Comparison of ENCODE assay signal across 12 cellular contexts in the genomic region with DNA sequence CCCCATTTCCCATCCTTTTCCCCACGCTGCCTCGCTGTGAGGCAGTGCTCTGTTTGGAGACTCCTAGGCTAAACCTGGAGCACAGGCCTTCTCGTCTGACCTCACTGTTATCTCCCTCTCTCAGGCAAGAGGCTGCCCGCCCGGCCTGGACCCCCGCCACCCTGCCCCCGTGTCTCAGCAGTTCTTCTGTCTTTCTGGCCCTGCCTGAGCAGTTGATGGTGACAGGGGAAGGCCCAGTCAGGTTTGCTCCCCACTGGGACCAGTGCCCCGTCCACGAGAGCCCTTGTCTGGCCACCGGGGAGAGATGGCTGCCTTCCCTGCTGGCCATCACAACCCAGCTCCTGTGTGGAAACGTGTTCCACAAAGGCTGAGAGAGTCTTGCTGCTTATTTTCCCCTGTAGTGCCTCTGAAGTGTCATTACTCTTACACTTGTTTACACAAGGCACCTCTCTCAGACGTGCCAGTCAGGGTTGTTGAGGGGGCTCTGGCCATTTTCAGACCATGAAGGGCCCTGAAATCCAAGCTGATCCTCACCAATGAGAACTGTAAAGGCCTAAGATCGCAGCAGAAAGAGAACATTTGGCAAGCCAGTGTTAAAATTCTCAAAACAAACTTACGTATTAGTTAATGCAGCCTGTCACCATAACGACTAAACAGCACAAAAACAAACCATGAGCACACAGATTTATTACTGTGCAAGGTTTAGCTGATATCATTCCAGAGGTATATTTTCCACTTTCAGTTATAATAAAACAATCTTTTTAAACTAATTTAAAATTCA.
DNase-seq lines count a peak whose midpoint lies in the region; ATAC-seq and TF ChIP-seq lines count a peak whose summit lies in the region.
"Had no signal": no experiment of that assay in that cellular context is flagged by ENCODE, and none has a peak within 500 bp of the region (broad histone marks: within the 10 kb centered on the region; RNA-seq: fewer than 3 reads in every experiment).

No MANE protein-coding gene starts in this region.

- ATAC-seq in HG02973 (IDR thresholded peaks at IDR 0.05; ENCODE audit: unreplicated experiment) (no peak), GM19455 (IDR thresholded peaks at IDR 0.05; ENCODE audit: unreplicated experiment) (no peak), GM21367 (IDR thresholded peaks at IDR 0.05; ENCODE audit: unreplicated experiment) (no peak)

- peaks cover 3% of the 10 kb centered on the region; the same call in 1 of the 2 replicates for H3K4me1 ChIP-seq in HEK293 (ENCODE audit: control insufficient read depth, insufficient read depth, low read length)
- H3K4me1 ChIP-seq in right atrium auricular region = peaks cover 0 to 19% of the 10 kb centered on the region in 2 donors

- CTCF ChIA-PET in HEK293 (lab: Yijun Ruan, JAX) = interaction anchor here (0.9 kb wide), 1 partner anchor 780 kb away, joined by 3 read pairs; no protein-coding TSS in a partner anchor

- no peaks in the 10 kb centered on the region for H3K9me3 ChIP-seq in HEK293 (ENCODE audit: control insufficient read depth, insufficient read depth, low read depth, low read length)
- no peaks in the 10 kb centered on the region for H3K9me3 ChIP-seq in right atrium auricular region

- no peak for TF ChIP-seq CTCF in HEK293 (tag by site-specific recombination; IDR thresholded peaks at IDR 0.05)
- no peak for TF ChIP-seq CTCF in right atrium auricular region (IDR thresholded peaks at IDR 0.05)

- intact Hi-C loops in posterior vena cava (cut with DNase I) = no loop called here

- H3K27ac ChIP-seq in HEK293 (ENCODE audit: extremely low read depth, low read depth, low read length) (no peak overlapping the region), right atrium auricular region (peak overlapping the region; percentile 52 to 80)
- H3K27ac ChIP-seq: C4-2B, cardiac muscle cell had no signal

- no peaks in the 10 kb centered on the region for H3K36me3 ChIP-seq in HEK293 (ENCODE audit: control insufficient read depth in 2 of 2, insufficient read depth in 1 of 2, low read length in 2 of 2)
- H3K36me3 ChIP-seq in right atrium auricular region = no peaks in the 10 kb centered on the region
- H3K36me3 ChIP-seq: cardiac muscle cell had no signal

- no peak overlapping the region for H3K4me3 ChIP-seq in HEK293 (ENCODE audit: low read depth, low read length)
- no peak overlapping the region for H3K4me3 ChIP-seq in right atrium auricular region
- H3K4me3 ChIP-seq: cardiac muscle cell had no signal

- peak; percentile 5 for DNase-seq in amniotic epithelial cell (ENCODE audit: low read depth)
- no peak for DNase-seq in right atrium auricular region (ENCODE audit: low spot score)
- peak; percentile 86 for DNase-seq in posterior vena cava (ENCODE audit: low spot score)
- DNase-seq in hypothalamus (lab: John Stamatoyannopoulos, UW) = no peak
- DNase-seq: foreskin melanocyte, GOT3 had no signal

- POLR2A ChIA-PET in HEK293 (lab: Yijun Ruan, JAX) = no interaction called here

- no peaks in the 10 kb centered on the region for H3K27me3 ChIP-seq in right atrium auricular region
- H3K27me3 ChIP-seq: cardiac muscle cell had no signal

TF ChIP-seq in HEK293, 187 proteins besides CTCF, POLR2A, EP300 and RAD21:
- peak; percentile 36; the same call in 1 of the 2 replicates for TF ChIP-seq ZIC2 (tag by site-specific recombination; IDR thresholded peaks at IDR 0.05)
- no peak for TF ChIP-seq SETDB1 (IDR thresholded peaks at IDR 0.05; ENCODE audit: insufficient read length, low read length)

Comparison
In these comparisons a context has a peak if more than half of its experiments do, and no peak if none do; other contexts are left out.
1. DNase-seq: peak in amniotic epithelial cell (single experiment) and posterior vena cava (single experiment); none in right atrium auricular region (single experiment) and hypothalamus (0 of 51).